ENCODE assay signal across 8 cellular contexts in genomic region chr3:56692520-56693433, GRCh38. TPM values are rescaled to one million over a fixed set of nuclear protein-coding genes. Genes with fewer than 3 reads are reported as not detected.
DNase-seq lines count a peak whose midpoint lies in the region; ATAC-seq and TF ChIP-seq lines count a peak whose summit lies in the region.
"Not testable (repeated sequence)": the region's sequence is repeated elsewhere in the genome, so short reads cannot be mapped to it uniquely, and the experiment has no call there.

No MANE protein-coding gene starts in this region.

- H3K4me3 Mint-ChIP-seq in activated T-cell treated with anti-CD3 and anti-CD28 coated beads, Interleukin-2, amount 50 U/mL, for 4 hours = peak overlapping the region; percentile 76
- peak overlapping the region; percentile 85 to 96 (median 90) for H3K4me3 Mint-ChIP-seq in immature natural killer cell

- ATAC-seq in GM19324 (IDR thresholded peaks at IDR 0.05; ENCODE audit: low FRiP score, unreplicated experiment) = peak; percentile 63
- peak; percentile 80 for ATAC-seq in HG02571 (IDR thresholded peaks at IDR 0.05; ENCODE audit: unreplicated experiment)
- ATAC-seq in HG03354 (IDR thresholded peaks at IDR 0.05; ENCODE audit: poor library complexity, severe bottlenecking, unreplicated experiment) = peak; percentile 81
- ATAC-seq in activated T-cell treated with anti-CD3 and anti-CD28 coated beads, Interleukin-2, amount 50 U/mL, for 4 hours = peak; percentile 93 to 97
- ATAC-seq in stimulated activated naive CD8-positive, alpha-beta T cell treated with anti-CD3 and anti-CD28 coated beads, Interleukin-15, Interleukin-2, amounts not matched to agents 100 U/mL and 50 U/mL, for 24 hours = peak; percentile 73

- DNase-seq in GM06990 (ENCODE audit: extremely low read depth, insufficient read length) (peak; percentile 46), OCI-M1 (lab: John Stamatoyannopoulos, UW) (peak; percentile 26), immature natural killer cell (peak; percentile 78 to 81 (median 80))
- DNase-seq in activated T-cell treated with anti-CD3 and anti-CD28 coated beads, Interleukin-2, amount 50 U/mL, for 4 hours = not testable (repeated sequence)
- peak; percentile 28 for DNase-seq in stimulated activated naive CD8-positive, alpha-beta T cell treated with anti-CD3 and anti-CD28 coated beads, Interleukin-15, Interleukin-2, amounts not matched to agents 100 U/mL and 50 U/mL, for 24 hours

- H3K27ac Mint-ChIP-seq in immature natural killer cell = peak overlapping the region; percentile 82 to 97 (median 94)

- TF ChIP-seq CTCF in GM06990 (IDR thresholded peaks at IDR 0.05; ENCODE audit: insufficient read depth, low read length, poor library complexity, severe bottlenecking) = not testable (repeated sequence)

- not testable (repeated sequence) for H3K4me3 ChIP-seq in GM06990 (replicated peaks; ENCODE audit: low read depth, low read length)

- not testable (repeated sequence) for H3K36me3 ChIP-seq in GM06990 (ENCODE audit: control insufficient read depth, insufficient read depth, low read length)

- not testable (repeated sequence) for H3K36me3 Mint-ChIP-seq in activated T-cell treated with anti-CD3 and anti-CD28 coated beads, Interleukin-2, amount 50 U/mL, for 4 hours (ENCODE audit: insufficient read depth); immature natural killer cell

- H3K4me1 Mint-ChIP-seq in activated T-cell treated with anti-CD3 and anti-CD28 coated beads, Interleukin-2, amount 50 U/mL, for 4 hours (ENCODE audit: low read depth) = peaks cover 43% of the 10 kb centered on the region
- H3K4me1 Mint-ChIP-seq in immature natural killer cell = peaks cover 50 to 52% of the 10 kb centered on the region in 2 donors

- H3K9me3 Mint-ChIP-seq in activated T-cell treated with anti-CD3 and anti-CD28 coated beads, Interleukin-2, amount 50 U/mL, for 4 hours; immature natural killer cell: not testable (repeated sequence)

- not testable (repeated sequence) for H3K27me3 Mint-ChIP-seq in activated T-cell treated with anti-CD3 and anti-CD28 coated beads, Interleukin-2, amount 50 U/mL, for 4 hours (ENCODE audit: low read depth)
- H3K27me3 Mint-ChIP-seq in immature natural killer cell (ENCODE audit: low read depth in 3 of 3) = peaks cover 8 to 18% (median 17%) of the 10 kb centered on the region in 3 donors

- H3K27me3 ChIP-seq in GM06990 (replicated peaks; ENCODE audit: control insufficient read depth, insufficient read depth, low read length) = not testable (repeated sequence)

RNA-seq across cellular contexts. Expression of gene TASOR, which starts 9.7 kb away (rescaled TPM):
- 10 to 100 TPM; 44.8 to 51.1 (median 45.3) TPM for total RNA-seq in activated T-cell treated with anti-CD3 and anti-CD28 coated beads, Interleukin-2, amount 50 U/mL, for 4 hours
- polyA plus RNA-seq in immature natural killer cell = 10 to 100 TPM; 17.0 to 37.3 (median 20.6) TPM
